ENCODE assay signal across 27 cellular contexts in genomic region chr6:139593081-139593480, GRCh38.
"Had no signal": no experiment of that assay in that cellular context is flagged by ENCODE, and none has a peak within 500 bp of the region (broad histone marks: within the 10 kb centered on the region; RNA-seq: fewer than 3 reads in every experiment).

No MANE protein-coding gene starts in this region.

- H3K36me3 Mint-ChIP-seq: naive B cell, type B pancreatic cell had no signal

- H3K4me3 ChIP-seq: left ventricle myocardium inferior, right atrium auricular region, suprapubic skin had no signal

- H3K4me3 Mint-ChIP-seq: activated CD4-positive, alpha-beta memory T cell treated with anti-CD3 and anti-CD28 coated beads, Interleukin-2, amount 10 ng/mL, durations not matched to agents 7 days and 5 days; activated CD8-positive, alpha-beta memory T cell treated with anti-CD3 and anti-CD28 coated beads, Interleukin-2, amount 10 ng/mL, durations not matched to agents 7 days and 5 days; naive B cell; T-helper 17 cell; type B pancreatic cell had no signal

- H3K27ac ChIP-seq: brain microvascular endothelial cell, left ventricle myocardium inferior, right atrium auricular region, suprapubic skin had no signal

- DNase-seq: activated CD4-positive, alpha-beta memory T cell treated with anti-CD3 and anti-CD28 coated beads, Interleukin-2, amount 10 ng/mL, durations not matched to agents 7 days and 5 days; activated CD4-positive, alpha-beta T cell treated with anti-CD3 and anti-CD28 coated beads for 4 hours; activated CD4-positive, CD25-positive, alpha-beta regulatory T cell; activated CD8-positive, alpha-beta memory T cell treated with anti-CD3 and anti-CD28 coated beads, Interleukin-2, amount 10 ng/mL, durations not matched to agents 7 days and 5 days; activated gamma-delta T cell; activated naive CD4-positive, alpha-beta T cell treated with anti-CD3 and anti-CD28 coated beads, Interleukin-2, amount 50 U/mL, for 16 hours; activated T-cell treated with anti-CD3 and anti-CD28 coated beads for 4 hours; aorta; brain microvascular endothelial cell; central memory CD4-positive, alpha-beta T cell; dermis blood vessel endothelial cell; effector CD8-positive, alpha-beta T cell; foreskin melanocyte; hippocampal formation; kidney glomerular epithelial cell; left ventricle myocardium inferior; naive B cell; occipital lobe; stimulated activated CD4-positive, alpha-beta T cell treated with anti-CD3 and anti-CD28 coated beads, Interleukin-12 subunit alpha, Interleukin-12 subunit beta, amount 100 ng/mL, for 4 hours; stimulated activated CD4-positive, alpha-beta T cell treated with anti-CD3 and anti-CD28 coated beads, Interleukin-4, amount 100 ng/mL, for 4 hours; stimulated activated naive CD8-positive, alpha-beta T cell treated with anti-CD3 and anti-CD28 coated beads, Interleukin-15, Interleukin-2, amounts not matched to agents 100 U/mL and 50 U/mL, for 24 hours; SW 1271; T-helper 17 cell had no signal

- H3K36me3 ChIP-seq: brain microvascular endothelial cell, left ventricle myocardium inferior, right atrium auricular region, suprapubic skin had no signal

- H3K4me1 Mint-ChIP-seq: naive B cell had no signal

- H3K27me3 ChIP-seq: brain microvascular endothelial cell, right atrium auricular region, suprapubic skin had no signal

- H3K9me3 Mint-ChIP-seq: activated CD4-positive, alpha-beta memory T cell treated with anti-CD3 and anti-CD28 coated beads, Interleukin-2, amount 10 ng/mL, durations not matched to agents 7 days and 5 days; naive B cell; type B pancreatic cell had no signal

- H3K9me3 ChIP-seq: left ventricle myocardium inferior, right atrium auricular region, suprapubic skin had no signal

- H3K27ac Mint-ChIP-seq: activated CD4-positive, alpha-beta memory T cell treated with anti-CD3 and anti-CD28 coated beads, Interleukin-2, amount 10 ng/mL, durations not matched to agents 7 days and 5 days; activated CD8-positive, alpha-beta memory T cell treated with anti-CD3 and anti-CD28 coated beads, Interleukin-2, amount 10 ng/mL, durations not matched to agents 7 days and 5 days; progenitor cell of endocrine pancreas; T-helper 17 cell; type B pancreatic cell had no signal

- ATAC-seq: activated CD8-positive, alpha-beta memory T cell treated with anti-CD3 and anti-CD28 coated beads, Interleukin-2, amount 10 ng/mL, durations not matched to agents 7 days and 5 days; stimulated activated naive CD8-positive, alpha-beta T cell treated with anti-CD3 and anti-CD28 coated beads, Interleukin-15, Interleukin-2, amounts not matched to agents 100 U/mL and 50 U/mL, for 24 hours; T-helper 17 cell had no signal

- H3K27me3 Mint-ChIP-seq: progenitor cell of endocrine pancreas, T-helper 17 cell, type B pancreatic cell had no signal
